Comparison of ENCODE assay signal across 8 cellular contexts in the genomic region with DNA sequence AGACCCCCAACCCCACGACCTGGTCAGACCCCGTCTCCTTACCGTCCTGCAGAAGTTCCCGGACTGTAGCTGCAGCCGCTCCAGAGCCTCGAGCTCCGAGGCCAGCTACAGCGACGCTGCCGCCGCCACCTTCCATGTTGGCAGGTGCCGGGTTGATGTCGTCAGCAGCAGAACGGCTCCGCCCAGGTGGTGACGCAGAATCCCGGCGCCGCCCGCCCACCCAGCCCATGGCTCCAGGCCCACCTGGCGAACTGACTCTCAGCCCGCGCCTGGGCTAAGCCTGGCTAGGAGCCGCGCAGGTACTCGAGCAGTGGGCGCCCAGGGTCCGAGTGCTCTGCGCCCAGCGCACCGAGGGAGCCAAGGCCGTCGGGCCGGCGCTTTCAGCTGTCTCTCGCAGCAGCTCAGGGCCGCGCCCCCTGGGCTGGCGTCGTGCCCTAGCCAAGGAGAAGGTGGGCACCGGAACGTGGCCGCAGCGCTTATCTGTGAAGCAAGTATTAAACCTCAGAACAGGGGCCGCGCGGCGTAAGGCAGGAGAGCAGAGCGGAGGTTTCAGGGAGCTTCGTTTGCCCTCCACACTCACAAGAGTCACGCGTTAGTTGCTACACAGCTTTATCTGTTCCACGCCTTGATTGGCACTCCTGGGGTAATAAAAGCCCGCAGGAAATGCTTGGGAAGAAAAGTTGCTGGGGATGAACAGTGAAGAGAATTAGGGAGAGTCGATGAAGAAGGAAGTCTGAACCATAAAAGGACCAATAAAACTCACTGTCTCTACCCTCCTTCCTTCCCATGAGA.
DNase-seq lines count a peak whose midpoint lies in the region; ATAC-seq lines count a peak whose summit lies in the region.

A gene (minus strand): TSS at position 160 of the 792 bp plus-strand sequence. CDS start 24 bp downstream, at position 136.
A gene with protein sequence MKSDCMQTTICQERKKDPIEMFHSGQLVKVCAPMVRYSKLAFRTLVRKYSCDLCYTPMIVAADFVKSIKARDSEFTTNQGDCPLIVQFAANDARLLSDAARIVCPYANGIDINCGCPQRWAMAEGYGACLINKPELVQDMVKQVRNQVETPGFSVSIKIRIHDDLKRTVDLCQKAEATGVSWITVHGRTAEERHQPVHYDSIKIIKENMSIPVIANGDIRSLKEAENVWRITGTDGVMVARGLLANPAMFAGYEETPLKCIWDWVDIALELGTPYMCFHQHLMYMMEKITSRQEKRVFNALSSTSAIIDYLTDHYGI (plus strand): TSS at position 211 of the 792 bp plus-strand sequence. CDS start 3,100 bp downstream, outside the sequence.

- peak; percentile 97 for ATAC-seq in GM18867 (IDR thresholded peaks at IDR 0.05; ENCODE audit: unreplicated experiment)
- peak; percentile 95 for ATAC-seq in HG03095 (IDR thresholded peaks at IDR 0.05; ENCODE audit: unreplicated experiment)

- in situ Hi-C loops in ACHN (cut with HindIII; ENCODE audit: low pct_ligation_motif_present, low pct_unique_long_range_greater_than_20kb, low sequenced_read_pairs), result no loop called here

- peak; percentile 89 for DNase-seq in ACHN
- peak; percentile 86 for DNase-seq in NCI-H2196 (lab: John Stamatoyannopoulos, UW; ENCODE audit: unreplicated experiment)
- peak; percentile 65 for DNase-seq in activated CD4-positive, CD25-positive, alpha-beta regulatory T cell treated with anti-CD3 and anti-CD28 coated beads, Interleukin-2, amount 50 U/mL, for 16 hours (ENCODE audit: low read depth, low spot score)
- DNase-seq in central memory CD4-positive, alpha-beta T cell, result peak; percentile 79
- peak; percentile 94 for DNase-seq in islet precursor cell
- DNase-seq in stimulated activated CD4-positive, alpha-beta T cell treated with anti-CD3 and anti-CD28 coated beads, Interleukin-12 subunit alpha, Interleukin-12 subunit beta, amount 100 ng/mL, for 48 hours (ENCODE audit: low read depth in 2 of 3, low spot score in 1 of 3), result peak; percentile 67 to 83 (median 79)

Comparison
In these comparisons a context has a peak if more than half of its experiments do, and no peak if none do; other contexts are left out.
1. Peak in every context shown above with its lines: DNase-seq and ATAC-seq.